Comparison of ENCODE assay signal across 27 cellular contexts in genomic region chr6:117687006-117687405, GRCh38.
"Had no signal": no experiment of that assay in that cellular context is flagged by ENCODE, and none has a peak within 500 bp of the region (broad histone marks: within the 10 kb centered on the region; RNA-seq: fewer than 3 reads in every experiment).

No MANE protein-coding gene starts in this region.

- H3K27me3 ChIP-seq: cardiac muscle cell, foreskin keratinocyte, sigmoid colon, testis, uterus had no signal

- DNase-seq: activated CD4-positive, alpha-beta memory T cell treated with anti-CD3 and anti-CD28 coated beads, Interleukin-2, amount 10 ng/mL, durations not matched to agents 7 days and 5 days; activated CD4-positive, alpha-beta T cell treated with anti-CD3 and anti-CD28 coated beads for 48 hours; activated effector memory CD4-positive, alpha-beta T cell treated with Interleukin-2 at 50 U/mL for 16 hours; activated naive CD4-positive, alpha-beta T cell treated with anti-CD3 and anti-CD28 coated beads for 36 hours; activated T-cell treated with anti-CD3 and anti-CD28 coated beads, Interleukin-2, amount 50 U/mL, for 1 hour; dermis blood vessel endothelial cell; effector CD8-positive, alpha-beta T cell; erythroblast; foreskin keratinocyte; kidney; lower lobe of right lung; mesendoderm; naive thymus-derived CD4-positive, alpha-beta T cell; occipital lobe; sigmoid colon; stimulated activated CD4-positive, alpha-beta T cell treated with anti-CD3 and anti-CD28 coated beads, Interleukin-2, amount 100 ng/mL, for 48 hours; stimulated activated CD8-positive, alpha-beta memory T cell treated with anti-CD3 and anti-CD28 coated beads, Interleukin-4, amount 100 ng/mL, for 48 hours; stimulated activated naive CD4-positive, alpha-beta T cell; T-helper 1 cell; T1000; testis; trophoblast cell; uterus had no signal

- H3K4me3 ChIP-seq: cardiac muscle cell, lower lobe of right lung, sigmoid colon, testis, uterus had no signal

- H3K27ac ChIP-seq: cardiac muscle cell, foreskin keratinocyte, lower lobe of right lung, sigmoid colon, testis, uterus had no signal

- ATAC-seq: foreskin keratinocyte; left lobe of liver; naive thymus-derived CD4-positive, alpha-beta T cell; WTC11 had no signal

- H3K36me3 ChIP-seq: cardiac muscle cell, lower lobe of right lung, sigmoid colon, uterus had no signal

- H3K27me3 Mint-ChIP-seq: activated CD4-positive, alpha-beta memory T cell treated with anti-CD3 and anti-CD28 coated beads, Interleukin-2, amount 10 ng/mL, durations not matched to agents 7 days and 5 days; naive thymus-derived CD4-positive, alpha-beta T cell had no signal

- H3K27ac Mint-ChIP-seq: activated CD4-positive, alpha-beta memory T cell treated with anti-CD3 and anti-CD28 coated beads, Interleukin-2, amount 10 ng/mL, durations not matched to agents 7 days and 5 days; activated naive CD4-positive, alpha-beta T cell treated with anti-CD3 and anti-CD28 coated beads for 36 hours; WTC11 had no signal

- H3K4me1 Mint-ChIP-seq: neural crest cell had no signal

- H3K4me3 Mint-ChIP-seq: activated CD4-positive, alpha-beta memory T cell treated with anti-CD3 and anti-CD28 coated beads, Interleukin-2, amount 10 ng/mL, durations not matched to agents 7 days and 5 days; activated naive CD4-positive, alpha-beta T cell treated with anti-CD3 and anti-CD28 coated beads for 36 hours; neural crest cell; WTC11 had no signal

- H3K9me3 Mint-ChIP-seq: activated CD4-positive, alpha-beta memory T cell treated with anti-CD3 and anti-CD28 coated beads, Interleukin-2, amount 10 ng/mL, durations not matched to agents 7 days and 5 days; activated naive CD4-positive, alpha-beta T cell treated with anti-CD3 and anti-CD28 coated beads for 36 hours; neural crest cell had no signal

- H3K9me3 ChIP-seq: lower lobe of right lung, sigmoid colon, testis, uterus had no signal
